ENCODE assay signal across 1 cellular context in genomic region chr2:104919127-104919526, GRCh38.
TF ChIP-seq lines count a peak whose summit lies in the region.

No MANE protein-coding gene starts in this region.

TF ChIP-seq in HCT116, 20 proteins besides CTCF, POLR2A, EP300 and RAD21 (continued from another document):
- TF ChIP-seq ZBTB33 (IDR thresholded peaks at IDR 0.05; ENCODE audit: extremely low read depth, insufficient replicate concordance, low read length): no peak
